1 cellular context compared by ENCODE assay signal in the genomic region with DNA sequence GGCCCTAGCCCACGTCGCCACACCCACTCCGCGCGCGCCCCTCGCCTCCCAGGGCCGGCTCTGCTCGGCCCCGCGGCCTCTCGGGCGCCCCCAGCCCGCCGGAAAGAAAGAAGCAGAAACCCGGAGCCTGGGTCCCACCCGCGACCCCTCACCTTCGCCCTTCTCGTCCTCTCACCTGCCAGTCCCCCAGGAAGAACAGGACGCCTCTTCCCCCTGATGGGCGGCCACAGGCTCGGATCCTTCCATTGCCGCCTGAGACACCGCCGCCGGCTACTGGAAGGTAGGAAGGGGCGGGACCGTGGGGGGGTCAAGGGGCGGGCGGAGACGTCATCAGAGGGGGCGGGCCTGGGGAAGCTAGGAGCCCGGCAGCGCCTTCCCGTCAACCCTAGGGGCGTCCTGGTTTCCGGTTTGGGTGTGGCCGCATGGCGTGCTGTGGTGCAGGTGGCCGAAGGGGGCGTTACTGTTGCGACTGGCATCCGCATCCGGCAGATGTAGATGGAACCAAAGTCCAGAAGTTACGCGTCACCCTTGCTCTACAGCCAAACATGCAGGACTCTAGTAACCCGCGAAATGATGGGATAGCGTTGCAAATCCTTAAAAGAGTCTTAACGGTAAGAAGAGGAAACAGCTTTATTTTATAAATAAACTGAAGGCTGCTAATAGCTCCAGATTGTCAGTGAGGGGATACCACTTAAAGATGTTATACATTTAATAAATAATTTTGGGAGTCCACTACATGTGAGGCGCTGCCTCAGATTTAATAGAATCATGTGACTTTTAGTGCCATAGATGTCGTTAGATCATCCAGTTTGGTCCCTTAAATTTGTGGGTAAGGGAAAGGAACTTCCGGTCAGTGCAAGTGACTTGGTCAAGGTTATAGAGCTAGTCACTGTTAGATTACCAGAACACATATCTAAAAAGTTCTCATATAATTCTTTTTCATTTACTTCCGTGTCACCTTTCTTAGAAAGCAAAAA.
TF ChIP-seq lines count a peak whose summit lies in the region.

A gene (minus strand): TSS at position 282 of the 977 bp plus-strand sequence. CDS start 36 bp downstream, at position 246.

TF ChIP-seq in K562, 482 proteins besides CTCF, POLR2A, EP300 and RAD21 (continued from another document and continues in another):
- TF ChIP-seq CREB1 (IDR thresholded peaks at IDR 0.05) (peak; percentile 83), CREB1 (CRISPR knock-in tag; IDR thresholded peaks at IDR 0.05) (peak; percentile 83), ILF3 (IDR thresholded peaks at IDR 0.05; ENCODE audit: borderline replicate concordance) (no peak), ZC3H4 (CRISPR knock-in tag; IDR thresholded peaks at IDR 0.05; ENCODE audit: borderline replicate concordance) (no peak), ZNF143 (CRISPR knock-in tag; IDR thresholded peaks at IDR 0.05) (peak; percentile 49; the same call in 1 of the 2 replicates), ZNF79 (CRISPR knock-in tag; IDR thresholded peaks at IDR 0.05; ENCODE audit: low read depth) (no peak), SOX6 (IDR thresholded peaks at IDR 0.05) (0 out of 2 replicates have a peak, but pooled peaks have one; percentile 20), SMARCC2 (IDR thresholded peaks at IDR 0.05; ENCODE audit: low read depth) (no peak), GABPA (tag; conservative IDR thresholded peaks at IDR 0.05; ENCODE audit: low read depth) (peak; percentile 95), PML (IDR thresholded peaks at IDR 0.05; ENCODE audit: low read length) (peak; percentile 77), DPF2 (IDR thresholded peaks at IDR 0.05) (no peak), RNF2 (IDR thresholded peaks at IDR 0.05) (no peak), ATF7 (IDR thresholded peaks at IDR 0.05) (peak; percentile 70), NEUROD1 (IDR thresholded peaks at IDR 0.05; ENCODE audit: borderline replicate concordance, low read depth, low read length, partially characterized antibody) (peak; percentile 47), XRCC4 (IDR thresholded peaks at IDR 0.05; ENCODE audit: extremely low read depth, insufficient read depth, insufficient read length) (no peak), ZNF561 (CRISPR knock-in tag; conservative IDR thresholded peaks at IDR 0.05) (no peak), NFE2 (IDR thresholded peaks at IDR 0.05; ENCODE audit: low read depth) (no peak), ARNT (IDR thresholded peaks at IDR 0.05) (peak; percentile 48 to 65; a peak in 2 of 4 replicates), CBX5 (IDR thresholded peaks at IDR 0.05; ENCODE audit: borderline replicate concordance, low read depth) (no peak), TBP (optimal IDR thresholded peaks at IDR 0.05; ENCODE audit: low read depth, low read length) (peak; percentile 80), ZNF668 (CRISPR knock-in tag; IDR thresholded peaks at IDR 0.05) (no peak), ESRRA (IDR thresholded peaks at IDR 0.05; ENCODE audit: borderline replicate concordance, low read depth) (no peak), CTBP1 (IDR thresholded peaks at IDR 0.05; ENCODE audit: borderline replicate concordance) (peak; percentile 88), SNIP1 (IDR thresholded peaks at IDR 0.05; ENCODE audit: low read depth) (no peak), RBM34 (IDR thresholded peaks at IDR 0.05; ENCODE audit: borderline replicate concordance, insufficient read depth, low read length) (no peak), ZNF76 (CRISPR knock-in tag; IDR thresholded peaks at IDR 0.05; ENCODE audit: borderline replicate concordance) (no peak), TEAD2 (tag; IDR thresholded peaks at IDR 0.05) (no peak), ZNF695 (CRISPR knock-in tag; IDR thresholded peaks at IDR 0.05) (no peak), EZH2 (IDR thresholded peaks at IDR 0.05; ENCODE audit: borderline replicate concordance, low read depth, low read length) (no peak), ZNF146 (CRISPR knock-in tag; IDR thresholded peaks at IDR 0.05; ENCODE audit: unreplicated experiment) (no peak), MEIS2 (IDR thresholded peaks at IDR 0.05; ENCODE audit: partially characterized antibody) (peak; percentile 33), CBX1 (IDR thresholded peaks at IDR 0.05; ENCODE audit: low read depth) (0 out of 2 replicates have a peak, but pooled peaks have one; percentile 71)
- TF ChIP-seq, protein P1, sequence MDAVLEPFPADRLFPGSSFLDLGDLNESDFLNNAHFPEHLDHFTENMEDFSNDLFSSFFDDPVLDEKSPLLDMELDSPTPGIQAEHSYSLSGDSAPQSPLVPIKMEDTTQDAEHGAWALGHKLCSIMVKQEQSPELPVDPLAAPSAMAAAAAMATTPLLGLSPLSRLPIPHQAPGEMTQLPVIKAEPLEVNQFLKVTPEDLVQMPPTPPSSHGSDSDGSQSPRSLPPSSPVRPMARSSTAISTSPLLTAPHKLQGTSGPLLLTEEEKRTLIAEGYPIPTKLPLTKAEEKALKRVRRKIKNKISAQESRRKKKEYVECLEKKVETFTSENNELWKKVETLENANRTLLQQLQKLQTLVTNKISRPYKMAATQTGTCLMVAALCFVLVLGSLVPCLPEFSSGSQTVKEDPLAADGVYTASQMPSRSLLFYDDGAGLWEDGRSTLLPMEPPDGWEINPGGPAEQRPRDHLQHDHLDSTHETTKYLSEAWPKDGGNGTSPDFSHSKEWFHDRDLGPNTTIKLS (IDR thresholded peaks at IDR 0.05; ENCODE audit: borderline replicate concordance, low read depth), result peak; percentile 74
- TF ChIP-seq, protein P2, sequence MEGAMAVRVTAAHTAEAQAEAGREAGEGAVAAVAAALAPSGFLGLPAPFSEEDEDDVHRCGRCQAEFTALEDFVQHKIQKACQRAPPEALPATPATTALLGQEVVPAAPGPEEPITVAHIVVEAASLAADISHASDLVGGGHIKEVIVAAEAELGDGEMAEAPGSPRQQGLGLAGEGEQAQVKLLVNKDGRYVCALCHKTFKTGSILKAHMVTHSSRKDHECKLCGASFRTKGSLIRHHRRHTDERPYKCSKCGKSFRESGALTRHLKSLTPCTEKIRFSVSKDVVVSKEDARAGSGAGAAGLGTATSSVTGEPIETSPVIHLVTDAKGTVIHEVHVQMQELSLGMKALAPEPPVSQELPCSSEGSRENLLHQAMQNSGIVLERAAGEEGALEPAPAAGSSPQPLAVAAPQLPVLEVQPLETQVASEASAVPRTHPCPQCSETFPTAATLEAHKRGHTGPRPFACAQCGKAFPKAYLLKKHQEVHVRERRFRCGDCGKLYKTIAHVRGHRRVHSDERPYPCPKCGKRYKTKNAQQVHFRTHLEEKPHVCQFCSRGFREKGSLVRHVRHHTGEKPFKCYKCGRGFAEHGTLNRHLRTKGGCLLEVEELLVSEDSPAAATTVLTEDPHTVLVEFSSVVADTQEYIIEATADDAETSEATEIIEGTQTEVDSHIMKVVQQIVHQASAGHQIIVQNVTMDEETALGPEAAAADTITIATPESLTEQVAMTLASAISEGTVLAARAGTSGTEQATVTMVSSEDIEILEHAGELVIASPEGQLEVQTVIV (CRISPR knock-in tag; IDR thresholded peaks at IDR 0.05; ENCODE audit: borderline replicate concordance), result no peak
- TF ChIP-seq, protein P3, sequence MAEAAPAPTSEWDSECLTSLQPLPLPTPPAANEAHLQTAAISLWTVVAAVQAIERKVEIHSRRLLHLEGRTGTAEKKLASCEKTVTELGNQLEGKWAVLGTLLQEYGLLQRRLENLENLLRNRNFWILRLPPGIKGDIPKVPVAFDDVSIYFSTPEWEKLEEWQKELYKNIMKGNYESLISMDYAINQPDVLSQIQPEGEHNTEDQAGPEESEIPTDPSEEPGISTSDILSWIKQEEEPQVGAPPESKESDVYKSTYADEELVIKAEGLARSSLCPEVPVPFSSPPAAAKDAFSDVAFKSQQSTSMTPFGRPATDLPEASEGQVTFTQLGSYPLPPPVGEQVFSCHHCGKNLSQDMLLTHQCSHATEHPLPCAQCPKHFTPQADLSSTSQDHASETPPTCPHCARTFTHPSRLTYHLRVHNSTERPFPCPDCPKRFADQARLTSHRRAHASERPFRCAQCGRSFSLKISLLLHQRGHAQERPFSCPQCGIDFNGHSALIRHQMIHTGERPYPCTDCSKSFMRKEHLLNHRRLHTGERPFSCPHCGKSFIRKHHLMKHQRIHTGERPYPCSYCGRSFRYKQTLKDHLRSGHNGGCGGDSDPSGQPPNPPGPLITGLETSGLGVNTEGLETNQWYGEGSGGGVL (CRISPR knock-in tag; IDR thresholded peaks at IDR 0.05), result no peak
- TF ChIP-seq, protein P4, sequence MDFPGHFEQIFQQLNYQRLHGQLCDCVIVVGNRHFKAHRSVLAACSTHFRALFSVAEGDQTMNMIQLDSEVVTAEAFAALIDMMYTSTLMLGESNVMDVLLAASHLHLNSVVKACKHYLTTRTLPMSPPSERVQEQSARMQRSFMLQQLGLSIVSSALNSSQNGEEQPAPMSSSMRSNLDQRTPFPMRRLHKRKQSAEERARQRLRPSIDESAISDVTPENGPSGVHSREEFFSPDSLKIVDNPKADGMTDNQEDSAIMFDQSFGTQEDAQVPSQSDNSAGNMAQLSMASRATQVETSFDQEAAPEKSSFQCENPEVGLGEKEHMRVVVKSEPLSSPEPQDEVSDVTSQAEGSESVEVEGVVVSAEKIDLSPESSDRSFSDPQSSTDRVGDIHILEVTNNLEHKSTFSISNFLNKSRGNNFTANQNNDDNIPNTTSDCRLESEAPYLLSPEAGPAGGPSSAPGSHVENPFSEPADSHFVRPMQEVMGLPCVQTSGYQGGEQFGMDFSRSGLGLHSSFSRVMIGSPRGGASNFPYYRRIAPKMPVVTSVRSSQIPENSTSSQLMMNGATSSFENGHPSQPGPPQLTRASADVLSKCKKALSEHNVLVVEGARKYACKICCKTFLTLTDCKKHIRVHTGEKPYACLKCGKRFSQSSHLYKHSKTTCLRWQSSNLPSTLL (IDR thresholded peaks at IDR 0.05), result no peak
- TF ChIP-seq, protein P5, sequence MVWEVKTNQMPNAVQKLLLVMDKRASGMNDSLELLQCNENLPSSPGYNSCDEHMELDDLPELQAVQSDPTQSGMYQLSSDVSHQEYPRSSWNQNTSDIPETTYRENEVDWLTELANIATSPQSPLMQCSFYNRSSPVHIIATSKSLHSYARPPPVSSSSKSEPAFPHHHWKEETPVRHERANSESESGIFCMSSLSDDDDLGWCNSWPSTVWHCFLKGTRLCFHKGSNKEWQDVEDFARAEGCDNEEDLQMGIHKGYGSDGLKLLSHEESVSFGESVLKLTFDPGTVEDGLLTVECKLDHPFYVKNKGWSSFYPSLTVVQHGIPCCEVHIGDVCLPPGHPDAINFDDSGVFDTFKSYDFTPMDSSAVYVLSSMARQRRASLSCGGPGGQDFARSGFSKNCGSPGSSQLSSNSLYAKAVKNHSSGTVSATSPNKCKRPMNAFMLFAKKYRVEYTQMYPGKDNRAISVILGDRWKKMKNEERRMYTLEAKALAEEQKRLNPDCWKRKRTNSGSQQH (CRISPR knock-in tag; IDR thresholded peaks at IDR 0.05), result no peak
- TF ChIP-seq, protein P6, sequence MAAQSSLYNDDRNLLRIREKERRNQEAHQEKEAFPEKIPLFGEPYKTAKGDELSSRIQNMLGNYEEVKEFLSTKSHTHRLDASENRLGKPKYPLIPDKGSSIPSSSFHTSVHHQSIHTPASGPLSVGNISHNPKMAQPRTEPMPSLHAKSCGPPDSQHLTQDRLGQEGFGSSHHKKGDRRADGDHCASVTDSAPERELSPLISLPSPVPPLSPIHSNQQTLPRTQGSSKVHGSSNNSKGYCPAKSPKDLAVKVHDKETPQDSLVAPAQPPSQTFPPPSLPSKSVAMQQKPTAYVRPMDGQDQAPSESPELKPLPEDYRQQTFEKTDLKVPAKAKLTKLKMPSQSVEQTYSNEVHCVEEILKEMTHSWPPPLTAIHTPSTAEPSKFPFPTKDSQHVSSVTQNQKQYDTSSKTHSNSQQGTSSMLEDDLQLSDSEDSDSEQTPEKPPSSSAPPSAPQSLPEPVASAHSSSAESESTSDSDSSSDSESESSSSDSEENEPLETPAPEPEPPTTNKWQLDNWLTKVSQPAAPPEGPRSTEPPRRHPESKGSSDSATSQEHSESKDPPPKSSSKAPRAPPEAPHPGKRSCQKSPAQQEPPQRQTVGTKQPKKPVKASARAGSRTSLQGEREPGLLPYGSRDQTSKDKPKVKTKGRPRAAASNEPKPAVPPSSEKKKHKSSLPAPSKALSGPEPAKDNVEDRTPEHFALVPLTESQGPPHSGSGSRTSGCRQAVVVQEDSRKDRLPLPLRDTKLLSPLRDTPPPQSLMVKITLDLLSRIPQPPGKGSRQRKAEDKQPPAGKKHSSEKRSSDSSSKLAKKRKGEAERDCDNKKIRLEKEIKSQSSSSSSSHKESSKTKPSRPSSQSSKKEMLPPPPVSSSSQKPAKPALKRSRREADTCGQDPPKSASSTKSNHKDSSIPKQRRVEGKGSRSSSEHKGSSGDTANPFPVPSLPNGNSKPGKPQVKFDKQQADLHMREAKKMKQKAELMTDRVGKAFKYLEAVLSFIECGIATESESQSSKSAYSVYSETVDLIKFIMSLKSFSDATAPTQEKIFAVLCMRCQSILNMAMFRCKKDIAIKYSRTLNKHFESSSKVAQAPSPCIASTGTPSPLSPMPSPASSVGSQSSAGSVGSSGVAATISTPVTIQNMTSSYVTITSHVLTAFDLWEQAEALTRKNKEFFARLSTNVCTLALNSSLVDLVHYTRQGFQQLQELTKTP (IDR thresholded peaks at IDR 0.05; ENCODE audit: low read depth in 1 of 2, partially characterized antibody in 2 of 2), result peak; percentile 37 to 64
- TF ChIP-seq, protein P7, sequence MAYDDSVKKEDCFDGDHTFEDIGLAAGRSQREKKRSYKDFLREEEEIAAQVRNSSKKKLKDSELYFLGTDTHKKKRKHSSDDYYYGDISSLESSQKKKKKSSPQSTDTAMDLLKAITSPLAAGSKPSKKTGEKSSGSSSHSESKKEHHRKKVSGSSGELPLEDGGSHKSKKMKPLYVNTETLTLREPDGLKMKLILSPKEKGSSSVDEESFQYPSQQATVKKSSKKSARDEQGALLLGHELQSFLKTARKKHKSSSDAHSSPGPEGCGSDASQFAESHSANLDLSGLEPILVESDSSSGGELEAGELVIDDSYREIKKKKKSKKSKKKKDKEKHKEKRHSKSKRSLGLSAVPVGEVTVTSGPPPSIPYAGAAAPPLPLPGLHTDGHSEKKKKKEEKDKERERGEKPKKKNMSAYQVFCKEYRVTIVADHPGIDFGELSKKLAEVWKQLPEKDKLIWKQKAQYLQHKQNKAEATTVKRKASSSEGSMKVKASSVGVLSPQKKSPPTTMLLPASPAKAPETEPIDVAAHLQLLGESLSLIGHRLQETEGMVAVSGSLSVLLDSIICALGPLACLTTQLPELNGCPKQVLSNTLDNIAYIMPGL (CRISPR knock-in tag; IDR thresholded peaks at IDR 0.05), result no peak
- TF ChIP-seq, protein P8, sequence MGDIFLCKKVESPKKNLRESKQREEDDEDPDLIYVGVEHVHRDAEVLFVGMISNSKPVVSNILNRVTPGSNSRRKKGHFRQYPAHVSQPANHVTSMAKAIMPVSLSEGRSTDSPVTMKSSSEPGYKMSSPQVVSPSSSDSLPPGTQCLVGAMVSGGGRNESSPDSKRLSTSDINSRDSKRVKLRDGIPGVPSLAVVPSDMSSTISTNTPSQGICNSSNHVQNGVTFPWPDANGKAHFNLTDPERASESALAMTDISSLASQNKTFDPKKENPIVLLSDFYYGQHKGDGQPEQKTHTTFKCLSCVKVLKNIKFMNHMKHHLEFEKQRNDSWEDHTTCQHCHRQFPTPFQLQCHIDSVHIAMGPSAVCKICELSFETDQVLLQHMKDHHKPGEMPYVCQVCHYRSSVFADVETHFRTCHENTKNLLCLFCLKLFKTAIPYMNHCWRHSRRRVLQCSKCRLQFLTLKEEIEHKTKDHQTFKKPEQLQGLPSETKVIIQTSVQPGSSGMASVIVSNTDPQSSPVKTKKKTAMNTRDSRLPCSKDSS (IDR thresholded peaks at IDR 0.05; ENCODE audit: low read depth, partially characterized antibody), result no peak
- TF ChIP-seq, protein P9, sequence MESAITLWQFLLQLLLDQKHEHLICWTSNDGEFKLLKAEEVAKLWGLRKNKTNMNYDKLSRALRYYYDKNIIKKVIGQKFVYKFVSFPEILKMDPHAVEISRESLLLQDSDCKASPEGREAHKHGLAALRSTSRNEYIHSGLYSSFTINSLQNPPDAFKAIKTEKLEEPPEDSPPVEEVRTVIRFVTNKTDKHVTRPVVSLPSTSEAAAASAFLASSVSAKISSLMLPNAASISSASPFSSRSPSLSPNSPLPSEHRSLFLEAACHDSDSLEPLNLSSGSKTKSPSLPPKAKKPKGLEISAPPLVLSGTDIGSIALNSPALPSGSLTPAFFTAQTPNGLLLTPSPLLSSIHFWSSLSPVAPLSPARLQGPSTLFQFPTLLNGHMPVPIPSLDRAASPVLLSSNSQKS (CRISPR knock-in tag; IDR thresholded peaks at IDR 0.05), result no peak
